In genomic region chr11:112451250-112451649, GRCh38 we compare ENCODE assay signal across 8 cellular contexts.
"Had no signal": no experiment of that assay in that cellular context is flagged by ENCODE, and none has a peak within 500 bp of the region (broad histone marks: within the 10 kb centered on the region; RNA-seq: fewer than 3 reads in every experiment).

No MANE protein-coding gene starts in this region.

- H3K27me3 Mint-ChIP-seq: IgD-negative memory B cell had no signal

- H3K27ac ChIP-seq: HL-60, KMS-11 had no signal

- ATAC-seq: HepG2, K562 had no signal

- H3K4me1 Mint-ChIP-seq: IgD-negative memory B cell had no signal

- H3K4me2 ChIP-seq: KMS-11 had no signal

- DNase-seq: IMR-90, KBM-7, KG1 had no signal

- H3K27ac Mint-ChIP-seq: IgD-negative memory B cell had no signal

- H3K4me3 Mint-ChIP-seq: IgD-negative memory B cell had no signal

- H3K4me3 ChIP-seq: K562 had no signal

- H3K9ac ChIP-seq: KMS-11 had no signal
